In the genomic region with DNA sequence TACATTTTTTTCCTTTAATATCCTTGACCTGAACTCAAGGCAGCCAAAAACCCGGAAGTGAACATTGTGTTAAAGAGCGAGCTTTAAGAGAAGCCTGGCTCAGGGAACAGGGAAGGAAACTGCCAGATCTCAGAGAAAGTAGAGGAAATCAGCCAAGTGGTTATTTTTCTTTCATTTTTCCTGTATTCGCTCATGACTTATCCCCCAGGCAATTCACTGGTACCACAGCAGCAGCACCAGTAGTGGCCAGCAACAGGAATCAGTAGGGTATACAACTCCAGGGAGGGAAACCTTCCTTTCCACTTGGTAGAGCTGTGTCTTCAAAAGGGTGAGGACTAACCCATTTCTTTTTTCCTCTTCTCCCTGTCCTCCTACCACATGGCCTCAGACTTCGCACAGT, we compare ENCODE assay signal across 16 cellular contexts.
DNase-seq lines count a peak whose midpoint lies in the region; ATAC-seq and TF ChIP-seq lines count a peak whose summit lies in the region.
"Had no signal": no experiment of that assay in that cellular context is flagged by ENCODE, and none has a peak within 500 bp of the region (broad histone marks: within the 10 kb centered on the region; RNA-seq: fewer than 3 reads in every experiment).

No MANE protein-coding gene starts in this region.

- DNase-seq in G401 (ENCODE audit: low spot score) (peak; percentile 3), mammary epithelial cell (no peak), cardiac muscle cell (ENCODE audit: low read depth in 1 of 2, low spot score in 1 of 2) (peak in 1 of 2 donors; percentile 41), osteocyte (ENCODE audit: extremely low spot score, unreplicated experiment) (no peak), NOMO-1 treated with DMSO at 0.1 percent for 48 hours (lab: John Stamatoyannopoulos, UW; ENCODE audit: unreplicated experiment) (no peak)
- DNase-seq: activated CD4-positive, alpha-beta T cell treated with anti-CD3 and anti-CD28 coated beads, Interleukin-2, amount 50 U/mL, for 4 hours; midbrain; NCI-H1694; NCI-H526; T-helper 9 cell; transverse colon had no signal

- H3K36me3 Mint-ChIP-seq in osteocyte (ENCODE audit: unreplicated experiment), result peaks cover 4% of the 10 kb centered on the region

- peaks cover 30% of the 10 kb centered on the region for H3K4me1 Mint-ChIP-seq in osteocyte (ENCODE audit: unreplicated experiment)

- H3K4me1 ChIP-seq in mammary epithelial cell (ENCODE audit: insufficient read depth, low read length) (no peaks in the 10 kb centered on the region), cardiac muscle cell (ENCODE audit: low read depth) (peaks cover 30% of the 10 kb centered on the region)
- H3K4me1 ChIP-seq: parathyroid adenoma, transverse colon had no signal

- CTCF ChIA-PET in mammary epithelial cell (lab: Charles Lee; ENCODE audit: low non-redundant PET), result no interaction called here

- H3K27ac Mint-ChIP-seq in osteocyte (ENCODE audit: unreplicated experiment), result peak overlapping the region; percentile 77

- intact Hi-C loops in mammary epithelial cell (cut with micrococcal nuclease), result no loop called here

- H3K27ac ChIP-seq in mammary epithelial cell (ENCODE audit: insufficient read depth, low read depth, low read length) (no peak overlapping the region), cardiac muscle cell (peak overlapping the region; percentile 39)
- H3K27ac ChIP-seq: parathyroid adenoma had no signal

- H3K36me3 ChIP-seq in mammary epithelial cell (ENCODE audit: insufficient read depth, low read length), result no peaks in the 10 kb centered on the region
- no peaks in the 10 kb centered on the region for H3K36me3 ChIP-seq in cardiac muscle cell
- H3K36me3 ChIP-seq: transverse colon had no signal

- peak overlapping the region; percentile 41 for H3K4me3 Mint-ChIP-seq in osteocyte (ENCODE audit: unreplicated experiment)
- H3K4me3 Mint-ChIP-seq: brain had no signal

- peak overlapping the region; percentile 57 for H2AFZ ChIP-seq in mammary epithelial cell (ENCODE audit: low read depth, low read length)
- H2AFZ ChIP-seq: parathyroid adenoma had no signal

- H3K27me3 ChIP-seq in mammary epithelial cell (ENCODE audit: insufficient read depth, low read length) (no peaks in the 10 kb centered on the region), cardiac muscle cell (no peaks in the 10 kb centered on the region)
- H3K27me3 ChIP-seq: transverse colon had no signal

- no peaks in the 10 kb centered on the region for H3K79me2 ChIP-seq in mammary epithelial cell (ENCODE audit: insufficient read depth, low read length)
- H3K79me2 ChIP-seq: parathyroid adenoma had no signal

- H3K27me3 Mint-ChIP-seq in osteocyte (ENCODE audit: unreplicated experiment), result no peaks in the 10 kb centered on the region
- H3K27me3 Mint-ChIP-seq: brain had no signal

- no peaks in the 10 kb centered on the region for H4K20me1 ChIP-seq in mammary epithelial cell (ENCODE audit: insufficient read depth, low read length)

- TF ChIP-seq CTCF in mammary epithelial cell (conservative IDR thresholded peaks at IDR 0.05 in 1 of 2, IDR thresholded peaks at IDR 0.05 in 1 of 2; ENCODE audit: extremely low read depth in 1 of 2, insufficient read depth in 1 of 2, low read depth in 1 of 2, low read length in 2 of 2) (no peak), cardiac muscle cell (IDR thresholded peaks at IDR 0.05; ENCODE audit: low read depth, low read length) (no peak), osteocyte (IDR thresholded peaks at IDR 0.05) (no peak)

- in situ Hi-C loops in G401 (cut with HindIII; ENCODE audit: low sequenced_read_pairs), result no loop called here
- in situ Hi-C loops in mammary epithelial cell (cut with MboI; ENCODE audit: low sequenced_read_pairs in 2 of 2), result no loop called here

- dilution Hi-C loops in mammary epithelial cell (cut with HindIII; ENCODE audit: low sequenced_read_pairs), result loop anchor here (10.0 kb wide), 1 partner anchor 104 kb away; no protein-coding TSS in a partner anchor

- H3K4me2 ChIP-seq in mammary epithelial cell (ENCODE audit: insufficient read depth, low read depth, low read length), result no peak overlapping the region

- 36% methylated on average over 4 of the region's 4 CpGs for WGBS in mammary epithelial cell (ENCODE audit: low coverage, missing lambda C conversion rate)

- peaks cover 5% of the 10 kb centered on the region for H3K9me3 Mint-ChIP-seq in osteocyte (ENCODE audit: unreplicated experiment)

- H3K4me3 ChIP-seq in mammary epithelial cell (replicated peaks in 1 of 3; ENCODE audit: insufficient read depth in 1 of 3, low read depth in 2 of 3, low read length in 3 of 3), result no peak overlapping the region
- no peak overlapping the region for H3K4me3 ChIP-seq in cardiac muscle cell
- H3K4me3 ChIP-seq: transverse colon had no signal

- no TSS peak for BruUV-seq in mammary epithelial cell (replicated peaks; lab: Mats Ljungman, UMichigan)

- ATAC-seq in HG02870 (IDR thresholded peaks at IDR 0.05; ENCODE audit: unreplicated experiment), result no peak
- ATAC-seq in HG03469 (IDR thresholded peaks at IDR 0.05; ENCODE audit: unreplicated experiment), result no peak
- no peak for ATAC-seq in HG03439 (IDR thresholded peaks at IDR 0.05; ENCODE audit: unreplicated experiment)

- H3K9me3 ChIP-seq in mammary epithelial cell (replicated peaks; ENCODE audit: insufficient read depth, low read length), result no peaks in the 10 kb centered on the region
- no peaks in the 10 kb centered on the region for H3K9me3 ChIP-seq in cardiac muscle cell (ENCODE audit: low read depth)
- H3K9me3 ChIP-seq: transverse colon had no signal

- H3K9ac ChIP-seq in mammary epithelial cell (ENCODE audit: insufficient read depth, low read length), result no peak overlapping the region
- H3K9ac ChIP-seq: parathyroid adenoma had no signal
